Comparison of ENCODE assay signal across 11 cellular contexts in the genomic region with DNA sequence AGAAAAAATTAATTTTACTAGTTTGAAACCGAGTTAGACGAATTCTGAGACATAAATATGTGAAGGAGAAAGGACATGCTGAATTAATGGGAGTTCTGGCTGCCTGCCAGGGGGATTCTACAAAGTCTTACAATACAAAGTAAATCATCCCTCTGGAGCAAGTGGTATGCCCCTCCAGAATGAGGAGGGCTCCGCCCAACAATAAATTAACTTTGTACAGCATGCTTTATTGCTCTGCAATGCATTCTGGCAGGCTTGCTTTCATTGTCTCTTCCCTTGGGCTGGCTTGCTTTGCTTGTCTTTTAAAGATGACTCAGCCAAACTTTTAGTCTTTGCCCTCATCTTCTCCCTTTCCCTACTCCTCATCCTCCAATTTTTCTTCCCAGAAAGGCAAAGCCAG. TPM values are rescaled to one million over a fixed set of nuclear protein-coding genes. Genes with fewer than 3 reads are reported as not detected.
DNase-seq lines count a peak whose midpoint lies in the region; ATAC-seq and TF ChIP-seq lines count a peak whose summit lies in the region.
"Had no signal": no experiment of that assay in that cellular context is flagged by ENCODE, and none has a peak within 500 bp of the region (broad histone marks: within the 10 kb centered on the region; RNA-seq: fewer than 3 reads in every experiment).

No MANE protein-coding gene starts in this region.

- H3K9ac ChIP-seq in ES-I3 (ENCODE audit: low read depth, low read length), result peak overlapping the region; percentile 80

- H3K27ac ChIP-seq in mesodermal cell (ENCODE audit: low read depth, low read length, severe bottlenecking), result peak overlapping the region; percentile 95

- peak; percentile 35 for DNase-seq in NCI-H187 treated with DMSO at 0.1 percent for 48 hours (lab: John Stamatoyannopoulos, UW)
- no peak for DNase-seq in NK-92 (lab: John Stamatoyannopoulos, UW; ENCODE audit: unreplicated experiment)
- no peak for DNase-seq in foreskin melanocyte
- DNase-seq: CD4-positive, alpha-beta memory T cell; stimulated activated CD4-positive, alpha-beta T cell treated with anti-CD3 and anti-CD28 coated beads, Interleukin-2, amount 100 ng/mL, for 24 hours had no signal

- H3K36me3 ChIP-seq in ES-I3 (ENCODE audit: insufficient read depth, low read length), result no peaks in the 10 kb centered on the region
- H3K36me3 ChIP-seq in mesodermal cell (ENCODE audit: control insufficient read depth, insufficient read depth, low read length), result no peaks in the 10 kb centered on the region

- peak overlapping the region; percentile 60 for H3K4me3 ChIP-seq in mesodermal cell (ENCODE audit: extremely low read depth, insufficient read depth, low read length, poor library complexity, severe bottlenecking)

- no peak for ATAC-seq in SK-N-SH treated with all-trans-retinoic acid at 6 μM for 48 hours
- ATAC-seq in GM21825 (IDR thresholded peaks at IDR 0.05; ENCODE audit: unreplicated experiment), result no peak
- ATAC-seq in GM18870 (IDR thresholded peaks at IDR 0.05; ENCODE audit: unreplicated experiment), result no peak

- WGBS in mesodermal cell (ENCODE audit: insufficient coverage in 2 of 2), 2 experiments, result 89 to 92% methylated on average over 1 of the region's 3 CpGs

- H3K4me1 ChIP-seq in ES-I3 (ENCODE audit: insufficient read depth, low read length) (peaks cover 20% of the 10 kb centered on the region), mesodermal cell (ENCODE audit: control insufficient read depth, insufficient read depth, low read length, poor library complexity, severe bottlenecking) (peaks cover 3% of the 10 kb centered on the region)

- no peaks in the 10 kb centered on the region for H3K9me3 ChIP-seq in ES-I3 (ENCODE audit: control insufficient read depth, insufficient read depth, low read length)
- H3K9me3 ChIP-seq in mesodermal cell (ENCODE audit: control insufficient read depth, low read length), result no peaks in the 10 kb centered on the region

TF ChIP-seq in SK-N-SH treated with all-trans-retinoic acid at 6 μM for 48 hours, 23 proteins besides CTCF, POLR2A, EP300 and RAD21:
- TF ChIP-seq RARB (CRISPR knock-in tag; IDR thresholded peaks at IDR 0.05), result no peak
- no peak for TF ChIP-seq PPARA (CRISPR knock-in tag; IDR thresholded peaks at IDR 0.05; ENCODE audit: borderline replicate concordance)
- no peak for TF ChIP-seq GLIS3 (CRISPR knock-in tag; IDR thresholded peaks at IDR 0.05)
- no peak for TF ChIP-seq ARNTL (CRISPR knock-in tag; IDR thresholded peaks at IDR 0.05; ENCODE audit: borderline replicate concordance, low read depth)
- TF ChIP-seq ISL1 (CRISPR knock-in tag; IDR thresholded peaks at IDR 0.05), result peak; percentile 92
- no peak for TF ChIP-seq OSR1 (CRISPR knock-in tag; IDR thresholded peaks at IDR 0.05)
- no peak for TF ChIP-seq ZFP3 (CRISPR knock-in tag; IDR thresholded peaks at IDR 0.05)
- TF ChIP-seq ZNF8 (CRISPR knock-in tag; IDR thresholded peaks at IDR 0.05), result peak; percentile 88
- no peak for TF ChIP-seq ESRRG (CRISPR knock-in tag; IDR thresholded peaks at IDR 0.05)

RNA-seq across cellular contexts. Expression of a gene that starts 11.7 kb away (rescaled TPM):
- not detected for polyA plus RNA-seq in mesodermal cell (2013, experiment 1 of 2)
- not detected for polyA plus RNA-seq in mesodermal cell (2013, experiment 2 of 2)
- polyA plus RNA-seq: aorta; CD4-positive, alpha-beta memory T cell had no signal

RNA-seq across cellular contexts. Expression of a gene that starts 54.9 kb away (rescaled TPM):
- 26.9 TPM for polyA plus RNA-seq in mesodermal cell (2013, experiment 1 of 2)
- polyA plus RNA-seq in mesodermal cell (2013, experiment 2 of 2), result 17.9 TPM
